Comparison of ENCODE assay signal across 8 cellular contexts in the genomic region with DNA sequence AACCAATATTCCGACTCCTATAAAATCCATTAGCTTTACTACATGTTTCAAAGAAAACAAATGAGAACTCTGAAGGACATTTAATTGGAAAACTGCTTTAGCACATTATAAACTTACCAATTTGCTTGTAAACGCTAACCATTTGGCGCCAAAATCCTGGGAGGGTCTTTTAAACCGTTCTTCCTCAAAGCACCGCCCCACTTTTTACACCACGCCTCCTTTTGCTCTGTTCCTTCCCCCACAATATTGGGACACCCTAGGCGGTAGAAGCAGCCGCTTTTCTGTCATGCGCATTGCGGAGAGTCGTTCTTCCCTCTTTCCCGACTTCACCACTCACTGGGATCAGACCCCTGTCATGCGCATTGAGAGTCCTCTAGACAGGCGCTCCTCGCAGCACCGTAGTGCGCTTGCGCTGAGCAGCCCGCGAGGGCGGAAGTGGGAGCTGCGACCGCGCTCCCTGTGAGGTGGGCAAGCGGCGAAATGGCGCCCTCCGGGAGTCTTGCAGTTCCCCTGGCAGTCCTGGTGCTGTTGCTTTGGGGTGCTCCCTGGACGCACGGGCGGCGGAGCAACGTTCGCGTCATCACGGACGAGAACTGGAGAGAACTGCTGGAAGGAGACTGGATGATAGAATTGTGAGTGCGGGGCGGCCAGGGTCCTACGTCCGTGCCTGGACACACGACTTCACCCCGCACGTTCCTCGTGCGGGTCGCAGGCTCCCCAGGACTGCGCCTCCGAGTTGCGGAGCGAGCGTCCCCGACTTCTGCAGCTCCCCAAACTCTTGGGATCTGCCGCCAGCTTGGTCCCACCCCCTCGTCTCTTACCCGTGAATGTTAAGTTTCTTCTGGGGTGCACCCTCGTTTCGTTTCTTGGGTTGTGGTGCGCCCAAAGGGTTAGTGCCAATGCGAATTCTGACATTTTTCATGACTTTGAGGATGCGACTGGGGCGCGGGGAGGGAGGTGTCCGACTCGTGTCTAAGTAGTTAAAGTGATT. TPM values are rescaled to one million over a fixed set of nuclear protein-coding genes. Genes with fewer than 3 reads are reported as not detected.
DNase-seq lines count a peak whose midpoint lies in the region; ATAC-seq lines count a peak whose summit lies in the region.

Gene TMX1 (plus strand): TSS at position 435 of the 991 bp plus-strand sequence. CDS start 46 bp downstream, at position 481.

- H3K18ac ChIP-seq in mesendoderm (ENCODE audit: low read length): peak within 1 kb of the TSS; percentile 9

- peaks cover 33% of the 10 kb centered on the region for H3K4me1 ChIP-seq in HUES48 (ENCODE audit: control insufficient read depth, insufficient read depth, low read length)
- peaks cover 2% of the 10 kb centered on the region for H3K4me1 ChIP-seq in NT2/D1 (ENCODE audit: insufficient read depth, insufficient read length)
- H3K4me1 ChIP-seq in mesendoderm (ENCODE audit: control insufficient read depth, low read depth, low read length): no peaks in the 10 kb centered on the region

- H3K56ac ChIP-seq in mesendoderm (ENCODE audit: low read length): peak within 1 kb of the TSS; percentile 99

- no peak within 1 kb of the TSS for H2BK15ac ChIP-seq in mesendoderm (replicated peaks; ENCODE audit: low read depth)

- H3K27ac Mint-ChIP-seq in activated CD8-positive, alpha-beta memory T cell treated with anti-CD3 and anti-CD28 coated beads, Interleukin-2, amount 10 ng/mL, durations not matched to agents 7 days and 5 days: no peak within 1 kb of the TSS

- H4K5ac ChIP-seq in mesendoderm (ENCODE audit: low read length): no peak within 1 kb of the TSS

- peak within 1 kb of the TSS; percentile 93 for H2BK5ac ChIP-seq in mesendoderm (ENCODE audit: low read length)

- peaks cover 19% of the 10 kb centered on the region for H3K36me3 Mint-ChIP-seq in activated CD8-positive, alpha-beta memory T cell treated with anti-CD3 and anti-CD28 coated beads, Interleukin-2, amount 10 ng/mL, durations not matched to agents 7 days and 5 days

- H3K4me3 ChIP-seq in HUES48 (ENCODE audit: low read depth, low read length): peak within 1 kb of the TSS; percentile 99
- H3K4me3 ChIP-seq in NT2/D1 (ENCODE audit: insufficient read length, low read depth): peak within 1 kb of the TSS; percentile 75
- peak within 1 kb of the TSS; percentile 93 for H3K4me3 ChIP-seq in mesendoderm (ENCODE audit: low read length)

- H3K23ac ChIP-seq in mesendoderm (ENCODE audit: low read length): peak within 1 kb of the TSS; percentile 48

- ATAC-seq in GM21423 (IDR thresholded peaks at IDR 0.05; ENCODE audit: unreplicated experiment): peak; percentile 89
- ATAC-seq in activated CD8-positive, alpha-beta memory T cell treated with anti-CD3 and anti-CD28 coated beads, Interleukin-2, amount 10 ng/mL, durations not matched to agents 7 days and 5 days: peak; percentile 96

- no peak within 1 kb of the TSS for H3K4me3 Mint-ChIP-seq in activated CD8-positive, alpha-beta memory T cell treated with anti-CD3 and anti-CD28 coated beads, Interleukin-2, amount 10 ng/mL, durations not matched to agents 7 days and 5 days

- no peaks in the 10 kb centered on the region for H3K9me3 Mint-ChIP-seq in activated CD8-positive, alpha-beta memory T cell treated with anti-CD3 and anti-CD28 coated beads, Interleukin-2, amount 10 ng/mL, durations not matched to agents 7 days and 5 days (ENCODE audit: low read depth)

- peaks cover 29% of the 10 kb centered on the region for H3K79me2 ChIP-seq in mesendoderm (ENCODE audit: control insufficient read depth, insufficient read depth, low read length)

- H3K36me3 ChIP-seq in HUES48 (ENCODE audit: control insufficient read depth, insufficient read depth, low read length): peaks cover 14% of the 10 kb centered on the region
- peaks cover 13% of the 10 kb centered on the region for H3K36me3 ChIP-seq in NT2/D1 (ENCODE audit: insufficient read depth, insufficient read length, low read length)
- no peaks in the 10 kb centered on the region for H3K36me3 ChIP-seq in mesendoderm (ENCODE audit: control insufficient read depth, insufficient read depth, low read length)

- CTCF ChIA-PET in activated CD8-positive, alpha-beta memory T cell treated with anti-CD3 and anti-CD28 coated beads, Interleukin-2, amount 10 ng/mL, durations not matched to agents 7 days and 5 days (lab: Charles Lee): interaction anchor here (1.2 to 2.5 kb wide), 2 partner anchors 43 to 145 kb away, joined by 3 to 7 read pairs; partner anchors contain the start of gene TRIM9

- H3K4me2 ChIP-seq in mesendoderm (ENCODE audit: low read length): peak within 1 kb of the TSS; percentile 74

- H4K8ac ChIP-seq in mesendoderm (ENCODE audit: low read depth, low read length): no peak within 1 kb of the TSS

- H3K27ac ChIP-seq in HUES48 (ENCODE audit: low read depth, low read length) (peak within 1 kb of the TSS; percentile 97), mesendoderm (ENCODE audit: low read depth, low read length) (no peak within 1 kb of the TSS)

- in situ Hi-C loops in endometrial microvascular endothelial cells (cut with HindIII; ENCODE audit: inconsistent ontology term, low pct_unique_long_range_greater_than_20kb, low sequenced_read_pairs): no loop called here

- no peaks in the 10 kb centered on the region for H3K27me3 Mint-ChIP-seq in activated CD8-positive, alpha-beta memory T cell treated with anti-CD3 and anti-CD28 coated beads, Interleukin-2, amount 10 ng/mL, durations not matched to agents 7 days and 5 days

- H3K9me3 ChIP-seq in HUES48 (ENCODE audit: control insufficient read depth, insufficient read depth, low read length) (no peaks in the 10 kb centered on the region), NT2/D1 (ENCODE audit: insufficient read depth, low read length) (no peaks in the 10 kb centered on the region)

- peaks cover 42% of the 10 kb centered on the region for H3K4me1 Mint-ChIP-seq in activated CD8-positive, alpha-beta memory T cell treated with anti-CD3 and anti-CD28 coated beads, Interleukin-2, amount 10 ng/mL, durations not matched to agents 7 days and 5 days

- H3K9ac ChIP-seq in HUES48 (ENCODE audit: low read depth, low read length): peak within 1 kb of the TSS; percentile 97
- peak within 1 kb of the TSS; percentile 94 for H3K9ac ChIP-seq in NT2/D1 (ENCODE audit: insufficient read length, low read depth)
- peak within 1 kb of the TSS; percentile 97 for H3K9ac ChIP-seq in mesendoderm (ENCODE audit: low read length)

- DNase-seq in D341Med (ENCODE audit: low spot score) (peak; percentile 98), NT2/D1 (ENCODE audit: low read depth, low spot score) (peak; percentile 94), mesendoderm (peak; percentile 100)
- peak; percentile 96 for DNase-seq in activated CD8-positive, alpha-beta memory T cell treated with anti-CD3 and anti-CD28 coated beads, Interleukin-2, amount 10 ng/mL, durations not matched to agents 7 days and 5 days
- peak; percentile 67 for DNase-seq in stimulated activated CD8-positive, alpha-beta memory T cell treated with anti-CD3 and anti-CD28 coated beads, Interleukin-15, amount 100 ng/mL, for 1 hour (ENCODE audit: low read depth)

- no peak within 1 kb of the TSS for H2BK120ac ChIP-seq in mesendoderm (ENCODE audit: low read depth, low read length)

- 100% methylated on average over 1 of the region's 65 CpGs for WGBS in mesendoderm (ENCODE audit: extremely low coverage, insufficient coverage, low lambda C conversion rate)

- H3K27me3 ChIP-seq in HUES48 (ENCODE audit: control insufficient read depth, insufficient read depth, low read length) (no peaks in the 10 kb centered on the region), NT2/D1 (ENCODE audit: insufficient read depth, insufficient read length) (no peaks in the 10 kb centered on the region), mesendoderm (ENCODE audit: insufficient read depth, low read length, poor library complexity) (no peaks in the 10 kb centered on the region)

- H2AK5ac ChIP-seq in mesendoderm (ENCODE audit: low read length): no peak within 1 kb of the TSS

- no peak within 1 kb of the TSS for H3K4ac ChIP-seq in mesendoderm (ENCODE audit: low read depth, low read length)

- H3K79me1 ChIP-seq in mesendoderm (ENCODE audit: low read length): peaks cover 6% of the 10 kb centered on the region

RNA-seq across cellular contexts. Expression of gene TMX1, which starts in this region (rescaled TPM):
- 10 to 100 TPM; 50.9 to 59.3 TPM for total RNA-seq in activated CD8-positive, alpha-beta memory T cell treated with anti-CD3 and anti-CD28 coated beads, Interleukin-2, amount 10 ng/mL, durations not matched to agents 7 days and 5 days
- 57.5 TPM for total RNA-seq in endometrial microvascular endothelial cells (ENCODE audit: inconsistent ontology term)
- polyA plus RNA-seq in mesendoderm (2013, experiment 1 of 2): 39.5 TPM
- 41.3 TPM for polyA plus RNA-seq in mesendoderm (2013, experiment 2 of 2)
